26 cellular contexts compared by ENCODE assay signal in the genomic region with DNA sequence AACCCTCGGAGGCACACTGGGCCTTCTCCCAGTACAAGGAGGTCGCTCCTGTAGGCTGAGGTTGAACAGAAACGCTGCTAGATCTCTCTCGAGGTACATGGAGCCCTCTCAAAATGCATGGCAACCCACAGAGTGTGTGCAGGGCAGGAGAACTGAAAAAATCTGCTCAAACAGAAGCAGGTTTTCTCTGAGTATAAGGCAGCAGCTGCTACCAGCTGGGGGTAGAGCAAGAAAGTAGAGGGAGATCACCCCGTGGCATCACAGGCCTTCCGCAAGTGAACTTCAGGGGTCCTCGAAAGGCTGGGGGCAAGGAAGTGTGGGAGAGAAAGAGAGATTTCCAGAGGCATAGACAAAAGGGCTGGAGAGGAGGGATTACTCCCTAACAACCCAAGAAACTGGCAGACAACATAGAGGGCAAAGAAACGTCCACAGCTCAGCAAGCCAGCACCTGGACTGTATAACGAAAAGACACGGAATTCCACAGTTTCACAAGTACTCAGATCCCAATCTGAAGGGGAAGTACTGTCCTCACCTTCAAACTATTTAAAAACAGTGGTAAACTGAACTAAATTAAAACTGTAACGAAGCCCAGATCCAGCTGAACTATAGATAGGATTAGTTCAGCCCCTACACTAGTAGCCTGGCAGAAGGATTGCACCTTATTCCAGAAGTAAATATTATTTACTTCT.
"Had no signal": no experiment of that assay in that cellular context is flagged by ENCODE, and none has a peak within 500 bp of the region (broad histone marks: within the 10 kb centered on the region; RNA-seq: fewer than 3 reads in every experiment).

No MANE protein-coding gene starts in this region.

- ATAC-seq: activated CD4-positive, alpha-beta T cell treated with anti-CD3 and anti-CD28 coated beads for 36 hours; activated T-cell treated with anti-CD3 and anti-CD28 coated beads, Interleukin-2, amount 50 U/mL, for 72 hours; K562; PC-3 had no signal

- H3K4me1 ChIP-seq: adrenal gland, SJCRH30 had no signal

- H3K9ac ChIP-seq: SK-N-SH had no signal

- FAIRE-seq: K562 had no signal

- H3K4me3 Mint-ChIP-seq: activated CD4-positive, alpha-beta memory T cell treated with anti-CD3 and anti-CD28 coated beads, Interleukin-2, amount 10 ng/mL, durations not matched to agents 7 days and 5 days; activated CD4-positive, alpha-beta T cell treated with anti-CD3 and anti-CD28 coated beads for 36 hours; activated naive CD4-positive, alpha-beta T cell treated with anti-CD3 and anti-CD28 coated beads, Interleukin-2, amount 10 ng/mL, durations not matched to agents 7 days and 5 days; activated naive CD8-positive, alpha-beta T cell treated with anti-CD3 and anti-CD28 coated beads for 36 hours; activated T-cell treated with anti-CD3 and anti-CD28 coated beads, Interleukin-2, amount 50 U/mL, for 72 hours had no signal

- DNase-seq: activated CD4-positive, alpha-beta memory T cell treated with anti-CD3 and anti-CD28 coated beads, Interleukin-2, amount 10 ng/mL, durations not matched to agents 7 days and 5 days; activated CD4-positive, alpha-beta T cell treated with anti-CD3 and anti-CD28 coated beads for 36 hours; activated CD4-positive, alpha-beta T cell treated with anti-CD3 and anti-CD28 coated beads, Interleukin-2, amount 50 U/mL, for 1 hour; activated gamma-delta T cell treated with Interleukin-2 at 50 U/mL for 16 hours; activated naive CD4-positive, alpha-beta T cell treated with anti-CD3 and anti-CD28 coated beads, Interleukin-2, amount 10 ng/mL, durations not matched to agents 7 days and 5 days; activated naive CD8-positive, alpha-beta T cell treated with anti-CD3 and anti-CD28 coated beads for 36 hours; activated T-cell treated with anti-CD3 and anti-CD28 coated beads for 4 hours; activated T-cell treated with anti-CD3 and anti-CD28 coated beads, Interleukin-2, amount 50 U/mL, for 72 hours; adrenal gland; anterior cingulate cortex; Karpas-422; MM.1S; NCI-H1105; NCI-H1436; NCI-H1694 treated with DMSO at 0.1 percent for 48 hours; NCI-H2029 treated with DMSO at 0.1 percent for 48 hours; NCI-H345; NCI-H510A; NCI-H69; PC-3; SJCRH30; SK-N-SH; T-helper 1 cell had no signal

- H3K4me2 ChIP-seq: SK-N-SH had no signal

- H3K4me3 ChIP-seq: adrenal gland, K562, SJCRH30 had no signal

- H3K27me3 ChIP-seq: adrenal gland, SJCRH30 had no signal

- H3K9me3 ChIP-seq: adrenal gland, SJCRH30, SK-N-SH had no signal

- H3K36me3 ChIP-seq: adrenal gland, SJCRH30 had no signal

- H3K27ac ChIP-seq: adrenal gland, SJCRH30, VCaP had no signal

- H3K4me1 Mint-ChIP-seq: activated CD4-positive, alpha-beta memory T cell treated with anti-CD3 and anti-CD28 coated beads, Interleukin-2, amount 10 ng/mL, durations not matched to agents 7 days and 5 days; activated CD4-positive, alpha-beta T cell treated with anti-CD3 and anti-CD28 coated beads for 36 hours; activated naive CD4-positive, alpha-beta T cell treated with anti-CD3 and anti-CD28 coated beads, Interleukin-2, amount 10 ng/mL, durations not matched to agents 7 days and 5 days; activated naive CD8-positive, alpha-beta T cell treated with anti-CD3 and anti-CD28 coated beads for 36 hours had no signal

- H3K27ac Mint-ChIP-seq: activated CD4-positive, alpha-beta memory T cell treated with anti-CD3 and anti-CD28 coated beads, Interleukin-2, amount 10 ng/mL, durations not matched to agents 7 days and 5 days; activated CD4-positive, alpha-beta T cell treated with anti-CD3 and anti-CD28 coated beads for 36 hours; activated naive CD4-positive, alpha-beta T cell treated with anti-CD3 and anti-CD28 coated beads, Interleukin-2, amount 10 ng/mL, durations not matched to agents 7 days and 5 days; activated naive CD8-positive, alpha-beta T cell treated with anti-CD3 and anti-CD28 coated beads for 36 hours; activated T-cell treated with anti-CD3 and anti-CD28 coated beads, Interleukin-2, amount 50 U/mL, for 72 hours; activated T-helper 2 cell treated with anti-CD3 and anti-CD28 coated beads, Interferon-gamma antibody, Interleukin-2, Interleukin-4, amounts not matched to agents 10 μg/mL and 5 μg/mL and 100 μg/mL, durations not matched to agents 14 hours and 24 hours and 36 hours had no signal

- H3K36me3 Mint-ChIP-seq: activated naive CD4-positive, alpha-beta T cell treated with anti-CD3 and anti-CD28 coated beads, Interleukin-2, amount 10 ng/mL, durations not matched to agents 7 days and 5 days; activated naive CD8-positive, alpha-beta T cell treated with anti-CD3 and anti-CD28 coated beads for 36 hours had no signal

- H3K9me3 Mint-ChIP-seq: activated T-helper 2 cell treated with anti-CD3 and anti-CD28 coated beads, Interferon-gamma antibody, Interleukin-2, Interleukin-4, amounts not matched to agents 10 μg/mL and 5 μg/mL and 100 μg/mL, durations not matched to agents 14 hours and 24 hours and 36 hours had no signal

- H3K27me3 Mint-ChIP-seq: activated CD4-positive, alpha-beta memory T cell treated with anti-CD3 and anti-CD28 coated beads, Interleukin-2, amount 10 ng/mL, durations not matched to agents 7 days and 5 days; activated naive CD4-positive, alpha-beta T cell treated with anti-CD3 and anti-CD28 coated beads, Interleukin-2, amount 10 ng/mL, durations not matched to agents 7 days and 5 days; activated naive CD8-positive, alpha-beta T cell treated with anti-CD3 and anti-CD28 coated beads for 36 hours had no signal
